1 cellular context compared by ENCODE assay signal in genomic region chr7:140924821-140925421, GRCh38.
TF ChIP-seq lines count a peak whose summit lies in the region.

TSS of gene BRAF (minus strand) at chr7:140924929. CDS start at chr7:140924703, 226 bp downstream.

TF ChIP-seq in HCT116, 20 proteins besides CTCF, POLR2A, EP300 and RAD21 (continued from another document):
- TF ChIP-seq REST (IDR thresholded peaks at IDR 0.05; ENCODE audit: low read depth) (no peak), MAX (IDR thresholded peaks at IDR 0.05) (peak; percentile 70)
